8 cellular contexts compared by ENCODE assay signal in genomic region chr18:59881728-59882685, GRCh38. TPM values are rescaled to one million over a fixed set of nuclear protein-coding genes. Genes with fewer than 3 reads are reported as not detected.
DNase-seq lines count a peak whose midpoint lies in the region; ATAC-seq, FAIRE-seq and TF ChIP-seq lines count a peak whose summit lies in the region.

No MANE protein-coding gene starts in this region.

- H3K27me3 ChIP-seq in K562 (ENCODE audit: control insufficient read depth in 2 of 2, insufficient read depth in 2 of 2, low read length in 2 of 2): no peaks in the 10 kb centered on the region

- TF ChIP-seq CTCF in K562 (IDR thresholded peaks at IDR 0.05 in 2 of 3, conservative IDR thresholded peaks at IDR 0.05 in 1 of 3; ENCODE audit: insufficient read depth in 2 of 3, low read depth in 1 of 3, low read length in 3 of 3) (no peak), mucosa of descending colon (IDR thresholded peaks at IDR 0.05) (no peak)

- CTCF ChIA-PET in K562 (lab: Yijun Ruan, JAX; ENCODE audit: low intra/inter-chr PET ratio): no interaction called here

- no peaks in the 10 kb centered on the region for H3K36me3 ChIP-seq in K562 (ENCODE audit: control insufficient read depth, insufficient read depth, low read length)
- H3K36me3 ChIP-seq in mucosa of descending colon (ENCODE audit: low read depth): no peaks in the 10 kb centered on the region

- no peak for TF ChIP-seq POLR2A in K562 (conservative IDR thresholded peaks at IDR 0.05)

- no peak for TF ChIP-seq RAD21 in K562 (CRISPR knock-in tag; conservative IDR thresholded peaks at IDR 0.05 in 1 of 2, IDR thresholded peaks at IDR 0.05 in 1 of 2)

- in situ Hi-C loops in K562 (cut with MboI): no loop called here

- H4K20me1 ChIP-seq in K562 (replicated peaks; ENCODE audit: control insufficient read depth, insufficient read depth, low read length): no peaks in the 10 kb centered on the region

- H3K9me3 ChIP-seq in K562 (replicated peaks; ENCODE audit: control insufficient read depth, insufficient read depth, low read depth, low read length): no peaks in the 10 kb centered on the region
- no peaks in the 10 kb centered on the region for H3K9me3 ChIP-seq in mucosa of descending colon

- ATAC-seq in GM21786 (IDR thresholded peaks at IDR 0.05; ENCODE audit: unreplicated experiment) (peak; percentile 38), K562 (peak; percentile 76), mucosa of descending colon (peak; percentile 96), HG03439 (IDR thresholded peaks at IDR 0.05; ENCODE audit: unreplicated experiment) (no peak), HG03521 (IDR thresholded peaks at IDR 0.05; ENCODE audit: unreplicated experiment) (no peak), GM19455 (IDR thresholded peaks at IDR 0.05; ENCODE audit: unreplicated experiment) (no peak)

- H3K9me1 ChIP-seq in K562 (ENCODE audit: control insufficient read depth, insufficient read depth, low read length): no peaks in the 10 kb centered on the region

- no TSS peak for BruUV-seq in K562 (replicated peaks; lab: Mats Ljungman, UMichigan)

- H3K9ac ChIP-seq in K562 (ENCODE audit: insufficient read depth in 1 of 2, low read depth in 2 of 2, low read length in 2 of 2): peak overlapping the region in 1 of 2 experiments; percentile 49; a peak in 2 of 4 replicates

- POLR2A ChIA-PET in K562 (lab: Yijun Ruan, JAX): interaction anchor here (0.6 to 2.0 kb wide), 7 partner anchors 18 to 336 kb away, joined by 3 to 19 read pairs (median 3); partner anchors contain the start of gene PMAIP1

- intact Hi-C loops in K562 (cut with micrococcal nuclease) (no loop called here), mucosa of descending colon (cut with DNase I, micrococcal nuclease) (no loop called here)

- H3K79me2 ChIP-seq in K562 (ENCODE audit: control insufficient read depth, insufficient read depth, low read length): no peaks in the 10 kb centered on the region

- H2AFZ ChIP-seq in K562 (ENCODE audit: low read depth, low read length): peak overlapping the region; percentile 55; the same call in 1 of the 2 replicates

- peak; percentile 78 for FAIRE-seq in K562 (lab: Jason Lieb, UNC)

- TF ChIP-seq EP300 in K562 (IDR thresholded peaks at IDR 0.05; ENCODE audit: low read length): peak; percentile 49; the same call in 1 of the 2 replicates

- H3K4me1 ChIP-seq in K562 (replicated peaks in 1 of 2; ENCODE audit: control insufficient read depth in 2 of 2, insufficient read depth in 2 of 2, low read length in 2 of 2) (peaks cover 8 to 24% of the 10 kb centered on the region in 2 experiments; a peak in 4 of 5 replicates), mucosa of descending colon (ENCODE audit: low read depth) (peaks cover 16% of the 10 kb centered on the region)

- H3K27ac ChIP-seq in K562 (ENCODE audit: extremely low read depth, low read depth, low read length): peak overlapping the region; percentile 62; the same call in 2 of the 3 replicates

- WGBS in K562 (ENCODE audit: insufficient coverage, low coverage, missing lambda C conversion rate): under 1% methylated on average over 10 of the region's 11 CpGs

- H3K4me3 ChIP-seq in K562 (no peak overlapping the region; the same call in 1 of the 2 replicates), mucosa of descending colon (no peak overlapping the region)

- H3K4me2 ChIP-seq in K562 (ENCODE audit: insufficient read depth, low read length): peak overlapping the region; percentile 55

- DNase-seq in COLO668 (lab: John Stamatoyannopoulos, UW; ENCODE audit: unreplicated experiment): peak; percentile 85
- DNase-seq in NCI-H748 treated with DMSO at 0.1 percent for 48 hours (lab: John Stamatoyannopoulos, UW): peak; percentile 72
- DNase-seq in K562 (ENCODE audit: extremely low read depth in 1 of 4, low spot score in 3 of 4): peak in 2 of 4 experiments; percentile 29 to 50
- peak; percentile 43 to 59 (median 49) for DNase-seq in mucosa of descending colon

TF ChIP-seq in K562, 482 proteins besides CTCF, POLR2A, EP300 and RAD21 (continues in another document):
- no peak for TF ChIP-seq MYBL2 (IDR thresholded peaks at IDR 0.05; ENCODE audit: low read depth)
- TF ChIP-seq MYBL2 (CRISPR knock-in tag; IDR thresholded peaks at IDR 0.05; ENCODE audit: borderline replicate concordance): no peak
- peak in 1 of 2 experiments; percentile 34; a peak in 1 of 4 replicates for TF ChIP-seq MLLT1 (IDR thresholded peaks at IDR 0.05)
- no peak for TF ChIP-seq ZNF212 (CRISPR knock-in tag; IDR thresholded peaks at IDR 0.05)
- TF ChIP-seq, protein P1, sequence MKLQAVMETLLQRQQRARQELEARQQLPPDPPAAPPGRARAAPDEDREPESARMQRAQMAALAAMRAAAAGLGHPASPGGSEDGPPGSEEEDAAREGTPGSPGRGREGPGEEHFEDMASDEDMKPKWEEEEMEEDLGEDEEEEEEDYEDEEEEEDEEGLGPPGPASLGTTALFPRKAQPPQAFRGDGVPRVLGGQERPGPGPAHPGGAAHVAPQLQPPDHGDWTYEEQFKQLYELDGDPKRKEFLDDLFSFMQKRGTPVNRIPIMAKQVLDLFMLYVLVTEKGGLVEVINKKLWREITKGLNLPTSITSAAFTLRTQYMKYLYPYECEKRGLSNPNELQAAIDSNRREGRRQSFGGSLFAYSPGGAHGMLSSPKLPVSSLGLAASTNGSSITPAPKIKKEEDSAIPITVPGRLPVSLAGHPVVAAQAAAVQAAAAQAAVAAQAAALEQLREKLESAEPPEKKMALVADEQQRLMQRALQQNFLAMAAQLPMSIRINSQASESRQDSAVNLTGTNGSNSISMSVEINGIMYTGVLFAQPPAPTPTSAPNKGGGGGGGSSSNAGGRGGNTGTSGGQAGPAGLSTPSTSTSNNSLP (IDR thresholded peaks at IDR 0.05; ENCODE audit: borderline replicate concordance, low read depth, low read length): peak; percentile 73; the same call in 1 of the 2 replicates
- peak; percentile 58 for TF ChIP-seq FOSL1 (tag; conservative IDR thresholded peaks at IDR 0.05)
- no peak for TF ChIP-seq CHCHD3 (CRISPR knock-in tag; IDR thresholded peaks at IDR 0.05)
- TF ChIP-seq RCOR1 (IDR thresholded peaks at IDR 0.05; ENCODE audit: borderline replicate concordance in 1 of 2, low read depth in 2 of 2, low read length in 2 of 2): peak in 1 of 2 experiments; percentile 76; a peak in 3 of 4 replicates
- no peak for TF ChIP-seq NR2C2 (CRISPR knock-in tag; IDR thresholded peaks at IDR 0.05)
- peak; percentile 46; the same call in 1 of the 2 replicates for TF ChIP-seq NR2C2 (tag; IDR thresholded peaks at IDR 0.05)
- no peak for TF ChIP-seq RBFOX2 (IDR thresholded peaks at IDR 0.05; ENCODE audit: low read depth, low read length)
- no peak for TF ChIP-seq ELF1 (tag; IDR thresholded peaks at IDR 0.05)
- no peak for TF ChIP-seq ZFP30 (CRISPR knock-in tag; IDR thresholded peaks at IDR 0.05; ENCODE audit: borderline replicate concordance)
- no peak for TF ChIP-seq ZNF41 (CRISPR knock-in tag; conservative IDR thresholded peaks at IDR 0.05)
- peak; percentile 46; the same call in 1 of the 2 replicates for TF ChIP-seq SMARCA4 (IDR thresholded peaks at IDR 0.05)
- peak; percentile 42; the same call in 1 of the 2 replicates for TF ChIP-seq ETV1 (tag; conservative IDR thresholded peaks at IDR 0.05; ENCODE audit: low read depth)
- TF ChIP-seq ZFX (CRISPR knock-in tag; IDR thresholded peaks at IDR 0.05): no peak
- TF ChIP-seq ZNF551 (CRISPR knock-in tag; IDR thresholded peaks at IDR 0.05): no peak
- TF ChIP-seq CHD1 (IDR thresholded peaks at IDR 0.05; ENCODE audit: low read length): no peak
- TF ChIP-seq MAFG (tag; conservative IDR thresholded peaks at IDR 0.05): no peak
- no peak for TF ChIP-seq NCOA6 (IDR thresholded peaks at IDR 0.05)
- peak; percentile 41; the same call in 1 of the 2 replicates for TF ChIP-seq NCOR1 (IDR thresholded peaks at IDR 0.05)

RNA-seq across cellular contexts. Expression of gene PMAIP1, which starts 17.8 kb away (rescaled TPM):
- 4.4 and 9.5 TPM in 2 replicates for total RNA-seq in K562 (2011; cell fraction: chromatin; rRNA removed; ENCODE audit: low replicate concordance)
- 6.2 and 8.5 TPM in 2 replicates for total RNA-seq in K562 (2011; cell fraction: nucleolus; rRNA removed)
- 5.6 and 6.1 TPM in 2 replicates for total RNA-seq in K562 (2011; cell fraction: nucleoplasm; rRNA removed)
- total RNA-seq in K562 (2014; rRNA removed) (14.0 and 16.5 TPM in 2 replicates), K562 (2014; rRNA removed; fragmentation: Illumina TruSeq; extraction: Trizol) (16.4 and 19.7 TPM in 2 replicates), K562 (2015; rRNA removed; fragmentation: Illumina TruSeq; extraction: Trizol) (8.0 and 8.1 TPM in 2 replicates), K562 (2021) (17.3 and 17.6 TPM in 2 replicates), mucosa of descending colon (1 to 10 TPM; 1.2 to 2.2 (median 2.1) TPM)
- polyA plus RNA-seq in K562 (2011; rRNA removed) (14.9 and 15.2 TPM in 2 replicates), K562 (2014; fragmentation: Illumina TruSeq; extraction: Trizol) (14.0 and 15.4 TPM in 2 replicates), K562 (2014; fragmentation: Nextera tagmentation; extraction: Ambion mirVana) (10 to 100 TPM; 10.0 to 14.9 TPM), K562 (2014; rRNA removed) (21.6 and 22.9 TPM in 2 replicates)
- 9.2 and 10.1 TPM in 2 replicates for polyA plus RNA-seq in K562 (2011; cell fraction: cytosol; rRNA removed)
- polyA plus RNA-seq in K562 (2011; cell fraction: nucleus; rRNA removed): 4.7 and 6.4 TPM in 2 replicates
- polyA plus RNA-seq in K562 (2012): 9.7 and 20.8 TPM in 2 replicates
- 7.0 and 9.9 TPM in 2 replicates for polyA minus RNA-seq in K562 (2011; rRNA and poly(A)+ RNA removed)
- 6.8 and 8.2 TPM in 2 replicates for polyA minus RNA-seq in K562 (2011; cell fraction: cytosol; rRNA and poly(A)+ RNA removed)
- 6.9 and 18.1 TPM in 2 replicates for polyA minus RNA-seq in K562 (2011; cell fraction: nucleus; rRNA and poly(A)+ RNA removed)

Comparison
In these comparisons a context has a peak if more than half of its experiments do, and no peak if none do; other contexts are left out.
1. ATAC-seq: peak in GM21786 (single experiment), K562 (single experiment) and mucosa of descending colon (single experiment); none in HG03439 (single experiment), HG03521 (single experiment) and GM19455 (single experiment).